In genomic region chr20:64086801-64087200, GRCh38 we compare ENCODE assay signal across 37 cellular contexts. TPM values are rescaled to one million over a fixed set of nuclear protein-coding genes. Genes with fewer than 3 reads are reported as not detected.
"Had no signal": no experiment of that assay in that cellular context is flagged by ENCODE, and none has a peak within 500 bp of the region (broad histone marks: within the 10 kb centered on the region; RNA-seq: fewer than 3 reads in every experiment).

No MANE protein-coding gene starts in this region.

- H3K9ac ChIP-seq: KMS-11 had no signal

- H3K27ac ChIP-seq: body of pancreas, breast epithelium, KMS-11, Peyer's patch, SJCRH30, SK-N-MC had no signal

- H3K27ac Mint-ChIP-seq: activated CD4-positive, alpha-beta T cell treated with anti-CD3 and anti-CD28 coated beads, Interleukin-2, amount 10 ng/mL, durations not matched to agents 24 days and 14 days; activated CD8-positive, alpha-beta T cell treated with anti-CD3 and anti-CD28 coated beads for 36 hours; activated naive CD4-positive, alpha-beta T cell treated with anti-CD3 and anti-CD28 coated beads, Interleukin-2, amount 50 U/mL, for 24 hours; activated naive CD8-positive, alpha-beta T cell treated with anti-CD3 and anti-CD28 coated beads, Interleukin-2, amount 10 ng/mL, durations not matched to agents 7 days and 5 days; activated T-cell treated with anti-CD3 and anti-CD28 coated beads, Interleukin-2, amount 50 U/mL, for 72 hours; activated T-helper 17 cell treated with anti-CD3 and anti-CD28 coated beads, Interleukin-2, amount 50 U/mL, for 72 hours had no signal

- ATAC-seq: activated CD8-positive, alpha-beta T cell treated with anti-CD3 and anti-CD28 coated beads for 36 hours; activated T-cell treated with anti-CD3 and anti-CD28 coated beads, Interleukin-2, amount 50 U/mL, for 72 hours; activated T-helper 17 cell treated with anti-CD3 and anti-CD28 coated beads, Interleukin-2, amount 50 U/mL, for 72 hours; body of pancreas had no signal

- DNase-seq: activated CD4-positive, alpha-beta T cell treated with anti-CD3 and anti-CD28 coated beads, Interleukin-2, amount 10 ng/mL, durations not matched to agents 24 days and 14 days; activated CD4-positive, alpha-beta T cell treated with anti-CD3 and anti-CD28 coated beads, Interleukin-2, amount 50 U/mL, for 4 hours; activated CD8-positive, alpha-beta T cell treated with anti-CD3 and anti-CD28 coated beads for 36 hours; activated gamma-delta T cell; activated naive CD4-positive, alpha-beta T cell treated with Interleukin-2 at 50 U/mL for 16 hours; activated naive CD8-positive, alpha-beta T cell treated with anti-CD3 and anti-CD28 coated beads, Interleukin-2, amount 10 ng/mL, durations not matched to agents 7 days and 5 days; activated T-cell treated with anti-CD3 and anti-CD28 coated beads, Interleukin-2, amount 50 U/mL, for 1 hour; activated T-cell treated with anti-CD3 and anti-CD28 coated beads, Interleukin-2, amount 50 U/mL, for 72 hours; amygdala; body of pancreas; caudate nucleus; cerebellar nuclear complex; NCI-H1092 treated with DMSO at 0.1 percent for 48 hours; NCI-H1417 treated with DMSO at 0.1 percent for 48 hours; NCI-H187 treated with DMSO at 0.1 percent for 48 hours; NCI-H2081; NCI-H2171 treated with DMSO at 0.1 percent for 48 hours; NCI-H2227 treated with DMSO at 0.1 percent for 48 hours; NCI-H446; NCI-H510A treated with DMSO at 0.1 percent for 48 hours; NCI-H526 treated with DMSO at 0.1 percent for 48 hours; NCI-H82; Peyer's patch; SHP77; SJCRH30; T1000 had no signal

- H3K4me2 ChIP-seq: KMS-11 had no signal

- H3K9me3 Mint-ChIP-seq: activated CD4-positive, alpha-beta T cell treated with anti-CD3 and anti-CD28 coated beads, Interleukin-2, amount 10 ng/mL, durations not matched to agents 24 days and 14 days; activated CD8-positive, alpha-beta T cell treated with anti-CD3 and anti-CD28 coated beads for 36 hours; activated naive CD4-positive, alpha-beta T cell treated with anti-CD3 and anti-CD28 coated beads, Interleukin-2, amount 50 U/mL, for 24 hours; activated T-helper 17 cell treated with anti-CD3 and anti-CD28 coated beads, Interleukin-2, amount 50 U/mL, for 72 hours had no signal

- H3K36me3 Mint-ChIP-seq: activated naive CD4-positive, alpha-beta T cell treated with anti-CD3 and anti-CD28 coated beads, Interleukin-2, amount 50 U/mL, for 24 hours; activated naive CD8-positive, alpha-beta T cell treated with anti-CD3 and anti-CD28 coated beads, Interleukin-2, amount 10 ng/mL, durations not matched to agents 7 days and 5 days had no signal

- H3K9me3 ChIP-seq: body of pancreas, breast epithelium, Peyer's patch had no signal

- H3K4me1 Mint-ChIP-seq: activated T-helper 17 cell treated with anti-CD3 and anti-CD28 coated beads, Interleukin-2, amount 50 U/mL, for 72 hours had no signal

- H3K4me3 ChIP-seq: body of pancreas, breast epithelium, Peyer's patch, SJCRH30, SK-N-MC had no signal

- H3K4me3 Mint-ChIP-seq: activated CD4-positive, alpha-beta T cell treated with anti-CD3 and anti-CD28 coated beads, Interleukin-2, amount 10 ng/mL, durations not matched to agents 24 days and 14 days; activated CD8-positive, alpha-beta T cell treated with anti-CD3 and anti-CD28 coated beads for 36 hours; activated naive CD4-positive, alpha-beta T cell treated with anti-CD3 and anti-CD28 coated beads, Interleukin-2, amount 50 U/mL, for 24 hours; activated naive CD8-positive, alpha-beta T cell treated with anti-CD3 and anti-CD28 coated beads, Interleukin-2, amount 10 ng/mL, durations not matched to agents 7 days and 5 days; activated T-cell treated with anti-CD3 and anti-CD28 coated beads, Interleukin-2, amount 50 U/mL, for 72 hours; activated T-helper 17 cell treated with anti-CD3 and anti-CD28 coated beads, Interleukin-2, amount 50 U/mL, for 72 hours had no signal

- H3K36me3 ChIP-seq: breast epithelium, Peyer's patch, SJCRH30 had no signal

RNA-seq across cellular contexts. Expression of gene LKAAEAR1, which starts 2.6 kb away (rescaled TPM):
- total RNA-seq: astrocyte; Peyer's patch; SJCRH30; T-helper 1 cell treated with Interleukin-12 subunit alpha and Interleukin-12 subunit beta and Interleukin-4 antibody, amounts not matched to agents 30 ng/mL and 1 ng/mL, for 36 hours had no signal

RNA-seq across cellular contexts. Expression of gene NPBWR2, which starts 20.6 kb away (rescaled TPM):
- total RNA-seq: activated CD4-positive, alpha-beta T cell treated with anti-CD3 and anti-CD28 coated beads, Interleukin-2, amount 10 ng/mL, durations not matched to agents 24 days and 14 days; activated CD8-positive, alpha-beta memory T cell treated with anti-CD3 and anti-CD28 coated beads for 36 hours; activated CD8-positive, alpha-beta T cell treated with anti-CD3 and anti-CD28 coated beads for 36 hours; activated naive CD8-positive, alpha-beta T cell treated with anti-CD3 and anti-CD28 coated beads, Interleukin-2, amount 10 ng/mL, durations not matched to agents 7 days and 5 days; activated T-cell treated with anti-CD3 and anti-CD28 coated beads, Interleukin-2, amount 50 U/mL, for 72 hours; activated T-helper 17 cell treated with anti-CD3 and anti-CD28 coated beads, Interleukin-2, amount 50 U/mL, for 72 hours; astrocyte; body of pancreas; breast epithelium; LHCN-M2; Peyer's patch; SJCRH30; T-helper 1 cell treated with Interleukin-12 subunit alpha and Interleukin-12 subunit beta and Interleukin-4 antibody, amounts not matched to agents 30 ng/mL and 1 ng/mL, for 36 hours; T-helper 2 cell treated with Interferon-gamma antibody and Interleukin-4, amounts not matched to agents 100 ng/mL and 5 ng/mL, for 36 hours had no signal
- polyA plus RNA-seq: adipose tissue had no signal
